ENCODE assay signal across 14 cellular contexts in genomic region chr2:60873381-60873780, GRCh38. TPM values are rescaled to one million over a fixed set of nuclear protein-coding genes. Genes with fewer than 3 reads are reported as not detected.
DNase-seq lines count a peak whose midpoint lies in the region; ATAC-seq lines count a peak whose summit lies in the region.
"Had no signal": no experiment of that assay in that cellular context is flagged by ENCODE, and none has a peak within 500 bp of the region (broad histone marks: within the 10 kb centered on the region; RNA-seq: fewer than 3 reads in every experiment).

No MANE protein-coding gene starts in this region.

- H3K36me3 Mint-ChIP-seq in activated naive CD4-positive, alpha-beta T cell treated with anti-CD3 and anti-CD28 coated beads for 36 hours (ENCODE audit: low read depth): no peaks in the 10 kb centered on the region

- H2BK120ac ChIP-seq in mesendoderm (ENCODE audit: low read depth, low read length): no peak overlapping the region

- H3K4me3 Mint-ChIP-seq in activated naive CD4-positive, alpha-beta T cell treated with anti-CD3 and anti-CD28 coated beads for 36 hours: no peak overlapping the region
- H3K4me3 Mint-ChIP-seq: activated T-helper 1 cell treated with anti-CD3 and anti-CD28 coated beads, Interleukin-12 subunit alpha, Interleukin-12 subunit beta, Interleukin-2, Interleukin-4 antibody, amounts not matched to agents 30 ng/mL and 10 ng/mL and 1 ng/mL, durations not matched to agents 14 hours and 24 hours and 36 hours had no signal

- H3K9me3 Mint-ChIP-seq in activated naive CD4-positive, alpha-beta T cell treated with anti-CD3 and anti-CD28 coated beads for 36 hours: peaks cover 6% of the 10 kb centered on the region

- no peak overlapping the region for H3K9ac ChIP-seq in mesendoderm (ENCODE audit: low read length)

- H3K27ac Mint-ChIP-seq in activated naive CD4-positive, alpha-beta T cell treated with anti-CD3 and anti-CD28 coated beads for 36 hours: peak overlapping the region; percentile 69

- no peak overlapping the region for H4K8ac ChIP-seq in mesendoderm (ENCODE audit: low read depth, low read length)

- no peak overlapping the region for H2BK15ac ChIP-seq in mesendoderm (replicated peaks; ENCODE audit: low read depth)

- no peak overlapping the region for H2AK5ac ChIP-seq in mesendoderm (ENCODE audit: low read length)

- no peak overlapping the region for H3K4me3 ChIP-seq in mesendoderm (ENCODE audit: low read length)
- H3K4me3 ChIP-seq: SK-N-MC, skin epidermis, stomach had no signal

- H3K56ac ChIP-seq in mesendoderm (ENCODE audit: low read length): no peak overlapping the region

- H3K23ac ChIP-seq in mesendoderm (ENCODE audit: low read length): no peak overlapping the region

- H3K27me3 ChIP-seq in mesendoderm (ENCODE audit: insufficient read depth, low read length, poor library complexity): no peaks in the 10 kb centered on the region
- H3K27me3 ChIP-seq: stomach had no signal

- WGBS in mesendoderm (ENCODE audit: extremely low coverage, insufficient coverage, low lambda C conversion rate): no CpG with 5 or more reads among the region's 3 CpGs

- no peak overlapping the region for H3K4ac ChIP-seq in mesendoderm (ENCODE audit: low read depth, low read length)

- H3K18ac ChIP-seq in mesendoderm (ENCODE audit: low read length): no peak overlapping the region

- no peak overlapping the region for H3K27ac ChIP-seq in caudate nucleus (ENCODE audit: low read depth, low read length)
- H3K27ac ChIP-seq in mesendoderm (ENCODE audit: low read depth, low read length): no peak overlapping the region
- H3K27ac ChIP-seq: SK-N-MC, skin epidermis, stomach had no signal

- ATAC-seq in GM21786 (IDR thresholded peaks at IDR 0.05; ENCODE audit: unreplicated experiment): peak; percentile 87
- ATAC-seq in HG03378 (IDR thresholded peaks at IDR 0.05; ENCODE audit: unreplicated experiment): peak; percentile 89
- ATAC-seq in stimulated activated naive CD8-positive, alpha-beta T cell treated with anti-CD3 and anti-CD28 coated beads, Interleukin-15, Interleukin-2, amounts not matched to agents 100 U/mL and 50 U/mL, for 24 hours: peak; percentile 52

- no peaks in the 10 kb centered on the region for H3K27me3 Mint-ChIP-seq in activated naive CD4-positive, alpha-beta T cell treated with anti-CD3 and anti-CD28 coated beads for 36 hours (ENCODE audit: low read depth)

- no peak overlapping the region for H3K4me2 ChIP-seq in mesendoderm (ENCODE audit: low read length)

- no peaks in the 10 kb centered on the region for H3K79me1 ChIP-seq in mesendoderm (ENCODE audit: low read length)

- intact Hi-C loops in activated naive CD4-positive, alpha-beta T cell treated with anti-CD3 and anti-CD28 coated beads for 36 hours (cut with micrococcal nuclease): loop anchor here (1.0 to 2.0 kb wide), 4 partner anchors 8 to 1325 kb away; partner anchors contain the start of genes PEX13 and REL

- peak; percentile 51 for DNase-seq in activated naive CD4-positive, alpha-beta T cell treated with anti-CD3 and anti-CD28 coated beads for 36 hours
- DNase-seq in activated naive CD4-positive, alpha-beta T cell treated with Interleukin-2 at 50 U/mL for 16 hours: no peak
- no peak for DNase-seq in stimulated activated naive CD8-positive, alpha-beta T cell treated with anti-CD3 and anti-CD28 coated beads, Interleukin-15, Interleukin-2, amounts not matched to agents 100 U/mL and 50 U/mL, for 24 hours
- no peak for DNase-seq in caudate nucleus (lab: John Stamatoyannopoulos, UW)
- no peak for DNase-seq in mesendoderm
- no peak for DNase-seq in 8988T
- DNase-seq: cortex of kidney, glutamatergic neuron, stomach had no signal

- peaks cover 32% of the 10 kb centered on the region for H3K4me1 Mint-ChIP-seq in activated naive CD4-positive, alpha-beta T cell treated with anti-CD3 and anti-CD28 coated beads for 36 hours (ENCODE audit: low read depth)

- H3K36me3 ChIP-seq in mesendoderm (ENCODE audit: control insufficient read depth, insufficient read depth, low read length): no peaks in the 10 kb centered on the region
- H3K36me3 ChIP-seq: stomach had no signal

- H3K4me1 ChIP-seq in mesendoderm (ENCODE audit: control insufficient read depth, low read depth, low read length): no peaks in the 10 kb centered on the region
- H3K4me1 ChIP-seq: stomach had no signal

- CTCF ChIA-PET in activated naive CD4-positive, alpha-beta T cell treated with anti-CD3 and anti-CD28 coated beads for 36 hours (lab: Charles Lee): interaction anchor here (0.6 to 1.1 kb wide), 6 partner anchors 13 to 144 kb away, joined by 3 to 7 read pairs (median 3); partner anchors contain the start of gene PEX13

- H3K79me2 ChIP-seq in mesendoderm (ENCODE audit: control insufficient read depth, insufficient read depth, low read length): no peaks in the 10 kb centered on the region

- no peak overlapping the region for H4K5ac ChIP-seq in mesendoderm (ENCODE audit: low read length)

- no peak overlapping the region for H2BK5ac ChIP-seq in mesendoderm (ENCODE audit: low read length)

RNA-seq across cellular contexts. Expression of gene REL, which starts 8.0 kb away (rescaled TPM):
- total RNA-seq in activated naive CD4-positive, alpha-beta T cell treated with anti-CD3 and anti-CD28 coated beads for 36 hours: 10 to 100 TPM; 40.3 to 40.5 TPM
- polyA plus RNA-seq in mesendoderm (2013, experiment 1 of 2): 3.1 TPM
- 2.7 TPM for polyA plus RNA-seq in mesendoderm (2013, experiment 2 of 2)
